18 cellular contexts compared by ENCODE assay signal in genomic region chr6:140597181-140597580, GRCh38.
DNase-seq lines count a peak whose midpoint lies in the region; FAIRE-seq and TF ChIP-seq lines count a peak whose summit lies in the region.
"Had no signal": no experiment of that assay in that cellular context is flagged by ENCODE, and none has a peak within 500 bp of the region (broad histone marks: within the 10 kb centered on the region; RNA-seq: fewer than 3 reads in every experiment).

No MANE protein-coding gene starts in this region.

- intact Hi-C loops in A673 (cut with micrococcal nuclease; ENCODE audit: unreplicated experiment): no loop called here

- H3K9ac ChIP-seq in SK-N-MC (ENCODE audit: insufficient read length) (no peak overlapping the region), astrocyte (ENCODE audit: low read length) (no peak overlapping the region)

- no peaks in the 10 kb centered on the region for H3K36me3 ChIP-seq in A673 (ENCODE audit: insufficient read depth, low read length, poor library complexity, severe bottlenecking)
- H3K36me3 ChIP-seq in SK-N-MC (ENCODE audit: insufficient read depth, low read length): no peaks in the 10 kb centered on the region
- no peaks in the 10 kb centered on the region for H3K36me3 ChIP-seq in astrocyte (ENCODE audit: insufficient read depth, low read length)
- H3K36me3 ChIP-seq: BE2C had no signal

- H3K4me3 Mint-ChIP-seq in astrocyte (ENCODE audit: unreplicated experiment): no peak overlapping the region
- H3K4me3 Mint-ChIP-seq: CD4-positive, CD25-positive, alpha-beta regulatory T cell; CD8-positive, alpha-beta memory T cell; H9 had no signal

- peaks cover 4% of the 10 kb centered on the region for H3K9me3 Mint-ChIP-seq in astrocyte (ENCODE audit: unreplicated experiment)
- H3K9me3 Mint-ChIP-seq: CD8-positive, alpha-beta memory T cell had no signal

- no peaks in the 10 kb centered on the region for H3K36me3 Mint-ChIP-seq in astrocyte (ENCODE audit: low read depth, unreplicated experiment)
- H3K36me3 Mint-ChIP-seq: CD4-positive, CD25-positive, alpha-beta regulatory T cell; CD8-positive, alpha-beta memory T cell had no signal

- H3K4me1 Mint-ChIP-seq in astrocyte (ENCODE audit: low read depth, unreplicated experiment): peaks cover 1% of the 10 kb centered on the region
- H3K4me1 Mint-ChIP-seq: CD4-positive, CD25-positive, alpha-beta regulatory T cell; CD8-positive, alpha-beta memory T cell had no signal

- TF ChIP-seq CTCF in A673 (conservative IDR thresholded peaks at IDR 0.05; ENCODE audit: low read depth, low read length): no peak
- TF ChIP-seq CTCF in astrocyte (IDR thresholded peaks at IDR 0.05; ENCODE audit: insufficient read depth, low read depth, low read length): no peak

- no TSS peak for BruUV-seq in A673 (replicated peaks; lab: Mats Ljungman, UMichigan)

- no peak overlapping the region for H3K27ac Mint-ChIP-seq in astrocyte (ENCODE audit: unreplicated experiment)
- H3K27ac Mint-ChIP-seq: CD4-positive, CD25-positive, alpha-beta regulatory T cell; CD8-positive, alpha-beta memory T cell; H9 had no signal

- H3K4me3 ChIP-seq in A673 (ENCODE audit: low read depth, low read length, poor library complexity, severe bottlenecking) (no peak overlapping the region), SK-N-MC (no peak overlapping the region), astrocyte (ENCODE audit: insufficient read depth, low read depth, low read length) (no peak overlapping the region)

- no peak overlapping the region for H2AFZ ChIP-seq in astrocyte (ENCODE audit: low read depth, low read length)

- DNase-seq in A673 (ENCODE audit: low spot score) (peak; percentile 14), GM12892 (ENCODE audit: insufficient read length) (no peak), SK-N-MC (ENCODE audit: low read depth, low spot score) (no peak), astrocyte (ENCODE audit: low read depth) (peak; percentile 24), COR-L47 (lab: John Stamatoyannopoulos, UW) (no peak), NOMO-1 treated with DMSO at 0.1 percent for 48 hours (lab: John Stamatoyannopoulos, UW; ENCODE audit: unreplicated experiment) (no peak), NCI-H446 treated with DMSO at 0.1 percent for 48 hours (lab: John Stamatoyannopoulos, UW) (no peak)
- DNase-seq: ACHN; BE2C; C1 segment of cervical spinal cord; Caco-2; CD4-positive, CD25-positive, alpha-beta regulatory T cell; CD8-positive, alpha-beta memory T cell; GDM1; H9 had no signal

- no peak overlapping the region for H3K4me2 ChIP-seq in astrocyte (ENCODE audit: low read length)

- POLR2A ChIA-PET in A673 (lab: Charles Lee; ENCODE audit: low non-redundant PET): no interaction called here

- no peaks in the 10 kb centered on the region for H3K79me2 ChIP-seq in astrocyte (ENCODE audit: insufficient read depth, low read length)

- H4K20me1 ChIP-seq in astrocyte (ENCODE audit: insufficient read depth, low read length): no peaks in the 10 kb centered on the region

- peak; percentile 62 for FAIRE-seq in GM12892 (lab: Jason Lieb, UNC)
- FAIRE-seq in astrocyte (lab: Jason Lieb, UNC): no peak
- FAIRE-seq: D721Med, H1 had no signal

- H3K27me3 ChIP-seq in A673 (replicated peaks; ENCODE audit: insufficient read depth, low read depth, low read length, poor library complexity) (no peaks in the 10 kb centered on the region), astrocyte (ENCODE audit: insufficient read depth, low read length) (no peaks in the 10 kb centered on the region)
- H3K27me3 ChIP-seq: BE2C had no signal

- CTCF ChIA-PET in A673 (lab: Charles Lee): interaction anchor here (0.7 kb wide), 1 partner anchor 1078 kb away, joined by 4 read pairs; no protein-coding TSS in a partner anchor

- H3K27me3 Mint-ChIP-seq in astrocyte (ENCODE audit: low read depth, unreplicated experiment): no peaks in the 10 kb centered on the region
- H3K27me3 Mint-ChIP-seq: CD4-positive, CD25-positive, alpha-beta regulatory T cell had no signal

- H3K27ac ChIP-seq in A673 (ENCODE audit: low read depth, low read length, poor library complexity, severe bottlenecking): no peak overlapping the region
- peak overlapping the region; percentile 33; the same call in 1 of the 2 replicates for H3K27ac ChIP-seq in SK-N-MC
- no peak overlapping the region for H3K27ac ChIP-seq in astrocyte (ENCODE audit: low read depth, low read length)
- H3K27ac ChIP-seq: HL-60 had no signal

- H3K9me3 ChIP-seq in A673 (ENCODE audit: low read depth, low read length, poor library complexity, severe bottlenecking): peaks cover 7% of the 10 kb centered on the region
- no peaks in the 10 kb centered on the region for H3K9me3 ChIP-seq in SK-N-MC (ENCODE audit: low read depth, low read length)
- no peaks in the 10 kb centered on the region for H3K9me3 ChIP-seq in astrocyte (ENCODE audit: insufficient read depth, low read depth, low read length)
- H3K9me3 ChIP-seq: BE2C, Caco-2 had no signal

- no peaks in the 10 kb centered on the region for H3K4me1 ChIP-seq in A673 (ENCODE audit: insufficient read depth, low read length, poor library complexity, severe bottlenecking)
- peaks cover 8% of the 10 kb centered on the region for H3K4me1 ChIP-seq in astrocyte (ENCODE audit: insufficient read depth, low read length)
- H3K4me1 ChIP-seq: BE2C had no signal

- TF ChIP-seq POLR2A in GM12892 (IDR thresholded peaks at IDR 0.05; ENCODE audit: low read depth, low read length): no peak

Comparison
In these comparisons a context has a peak if more than half of its experiments do, and no peak if none do; other contexts are left out.
1. DNase-seq: peak in A673 (single experiment) and astrocyte (single experiment); none in GM12892 (single experiment), SK-N-MC (single experiment), COR-L47 (single experiment), NOMO-1 treated with DMSO at 0.1 percent for 48 hours (single experiment) and NCI-H446 treated with DMSO at 0.1 percent for 48 hours (single experiment).